In genomic region chr22:39360242-39360641, GRCh38 we compare ENCODE assay signal across 17 cellular contexts. TPM values are rescaled to one million over a fixed set of nuclear protein-coding genes. Genes with fewer than 3 reads are reported as not detected.
DNase-seq lines count a peak whose midpoint lies in the region; ATAC-seq, FAIRE-seq and TF ChIP-seq lines count a peak whose summit lies in the region.
"Had no signal": no experiment of that assay in that cellular context is flagged by ENCODE, and none has a peak within 500 bp of the region (broad histone marks: within the 10 kb centered on the region; RNA-seq: fewer than 3 reads in every experiment).

No MANE protein-coding gene starts in this region.

- no peak for TF ChIP-seq CTCF in bronchial epithelial cell (IDR thresholded peaks at IDR 0.05; ENCODE audit: insufficient read depth, low read length, severe bottlenecking)
- no peak for TF ChIP-seq CTCF in neural progenitor cell (IDR thresholded peaks at IDR 0.05)
- no peak for TF ChIP-seq CTCF in CD8-positive, alpha-beta T cell (IDR thresholded peaks at IDR 0.05)

- peak overlapping the region; percentile 16 for H3K27ac Mint-ChIP-seq in neural progenitor cell
- H3K27ac Mint-ChIP-seq in CD8-positive, alpha-beta T cell, result no peak overlapping the region
- H3K27ac Mint-ChIP-seq: GM23338 had no signal

- H3K36me3 ChIP-seq in BLaER1, result peaks cover 40% of the 10 kb centered on the region
- no peaks in the 10 kb centered on the region for H3K36me3 ChIP-seq in HUES48 (ENCODE audit: control insufficient read depth, insufficient read depth, low read length)
- H3K36me3 ChIP-seq in bronchial epithelial cell (ENCODE audit: control insufficient read depth, insufficient read depth, low read length), result no peaks in the 10 kb centered on the region
- H3K36me3 ChIP-seq in neural progenitor cell, result no peaks in the 10 kb centered on the region
- H3K36me3 ChIP-seq in CD8-positive, alpha-beta T cell (ENCODE audit: insufficient read depth, low read length), result no peaks in the 10 kb centered on the region
- H3K36me3 ChIP-seq: MG63 had no signal

- intact Hi-C loops in CD8-positive, alpha-beta T cell (cut with DNase I, micrococcal nuclease), result no loop called here

- H3K27ac ChIP-seq in BLaER1 (peak overlapping the region; percentile 88), HUES48 (ENCODE audit: low read depth, low read length) (peak overlapping the region; percentile 71), neural progenitor cell (no peak overlapping the region)
- H3K27ac ChIP-seq in CD8-positive, alpha-beta T cell (ENCODE audit: low read depth, low read length), result no peak overlapping the region

- no peaks in the 10 kb centered on the region for H3K9me3 ChIP-seq in BLaER1
- no peaks in the 10 kb centered on the region for H3K9me3 ChIP-seq in HUES48 (ENCODE audit: control insufficient read depth, insufficient read depth, low read length)
- H3K9me3 ChIP-seq in neural progenitor cell (ENCODE audit: low read depth), result no peaks in the 10 kb centered on the region
- H3K9me3 ChIP-seq in CD8-positive, alpha-beta T cell (ENCODE audit: low read length), result no peaks in the 10 kb centered on the region
- H3K9me3 ChIP-seq: MG63 had no signal

- H3K9me3 Mint-ChIP-seq in neural progenitor cell, result no peaks in the 10 kb centered on the region
- H3K9me3 Mint-ChIP-seq in CD8-positive, alpha-beta T cell, result no peaks in the 10 kb centered on the region
- H3K9me3 Mint-ChIP-seq: CD14-positive monocyte, GM23338 had no signal

- H3K4me3 ChIP-seq in BLaER1, result no peak overlapping the region
- H3K4me3 ChIP-seq in HUES48 (ENCODE audit: low read depth, low read length), result no peak overlapping the region
- no peak overlapping the region for H3K4me3 ChIP-seq in bronchial epithelial cell (ENCODE audit: low read depth, low read length)
- H3K4me3 ChIP-seq in neural progenitor cell, result no peak overlapping the region
- H3K4me3 ChIP-seq in CD8-positive, alpha-beta T cell (ENCODE audit: low read depth, low read length), result no peak overlapping the region
- H3K4me3 ChIP-seq: GM23338, MG63 had no signal

- H3K36me3 Mint-ChIP-seq in neural progenitor cell, result peaks cover 15% of the 10 kb centered on the region
- no peaks in the 10 kb centered on the region for H3K36me3 Mint-ChIP-seq in CD8-positive, alpha-beta T cell

- peak overlapping the region; percentile 35; the same call in 1 of the 2 replicates for H3K9ac ChIP-seq in BLaER1
- no peak overlapping the region for H3K9ac ChIP-seq in HUES48 (ENCODE audit: low read depth, low read length)
- no peak overlapping the region for H3K9ac ChIP-seq in neural progenitor cell

- H3K4me1 Mint-ChIP-seq in neural progenitor cell, result peaks cover 37% of the 10 kb centered on the region
- H3K4me1 Mint-ChIP-seq in CD8-positive, alpha-beta T cell (ENCODE audit: low read depth), result no peaks in the 10 kb centered on the region

- H3K79me2 ChIP-seq in neural progenitor cell (ENCODE audit: low read depth), result no peaks in the 10 kb centered on the region

- no peaks in the 10 kb centered on the region for H3K27me3 ChIP-seq in BLaER1
- no peaks in the 10 kb centered on the region for H3K27me3 ChIP-seq in HUES48 (ENCODE audit: control insufficient read depth, insufficient read depth, low read length)
- no peaks in the 10 kb centered on the region for H3K27me3 ChIP-seq in bronchial epithelial cell (ENCODE audit: control insufficient read depth, insufficient read depth, low read length)
- no peaks in the 10 kb centered on the region for H3K27me3 ChIP-seq in neural progenitor cell
- no peaks in the 10 kb centered on the region for H3K27me3 ChIP-seq in CD8-positive, alpha-beta T cell (ENCODE audit: insufficient read depth, low read length)
- H3K27me3 ChIP-seq: MG63 had no signal

- peaks cover 91% of the 10 kb centered on the region for H3K4me1 ChIP-seq in BLaER1
- peaks cover 28% of the 10 kb centered on the region for H3K4me1 ChIP-seq in HUES48 (ENCODE audit: control insufficient read depth, insufficient read depth, low read length)
- peaks cover 13% of the 10 kb centered on the region for H3K4me1 ChIP-seq in neural progenitor cell
- H3K4me1 ChIP-seq in CD8-positive, alpha-beta T cell (ENCODE audit: insufficient read depth, low read length), result no peaks in the 10 kb centered on the region

- no peak for ATAC-seq in CD8-positive, alpha-beta T cell
- no peak for ATAC-seq in GM19463 (IDR thresholded peaks at IDR 0.05; ENCODE audit: unreplicated experiment)
- ATAC-seq: HepG2 had no signal

- POLR2A ChIA-PET in CD8-positive, alpha-beta T cell (lab: Charles Lee), result no interaction called here

- no peak for DNase-seq in bronchial epithelial cell (ENCODE audit: low read depth)
- no peak for DNase-seq in neural progenitor cell (ENCODE audit: low spot score)
- DNase-seq in CD8-positive, alpha-beta T cell, result no peak
- DNase-seq in activated T-cell treated with anti-CD3 and anti-CD28 coated beads for 4 hours, result no peak
- DNase-seq in UCSD-AML1 (lab: John Stamatoyannopoulos, UW; ENCODE audit: unreplicated experiment), result no peak
- DNase-seq: DND-41, MG63, NCI-H1105, NCI-H345, SHP77 had no signal

- peaks cover 4% of the 10 kb centered on the region for H3K27me3 Mint-ChIP-seq in neural progenitor cell (ENCODE audit: insufficient read depth, low read depth)
- H3K27me3 Mint-ChIP-seq in CD8-positive, alpha-beta T cell (ENCODE audit: low read depth), result no peaks in the 10 kb centered on the region

- no peak overlapping the region for H2AFZ ChIP-seq in neural progenitor cell (replicated peaks)
- H2AFZ ChIP-seq: GM23338 had no signal

- H3K4me2 ChIP-seq in BLaER1 (peak overlapping the region; percentile 86), neural progenitor cell (no peak overlapping the region)
- H3K4me2 ChIP-seq: GM23338 had no signal

- H3F3A ChIP-seq in neural progenitor cell (ENCODE audit: low read depth), result peaks cover 11% of the 10 kb centered on the region

- H3K4me3 Mint-ChIP-seq in neural progenitor cell, result no peak overlapping the region
- no peak overlapping the region for H3K4me3 Mint-ChIP-seq in CD8-positive, alpha-beta T cell
- H3K4me3 Mint-ChIP-seq: CD14-positive monocyte, GM23338 had no signal

- peaks cover 74% of the 10 kb centered on the region for H4K20me1 ChIP-seq in BLaER1
- H4K20me1 ChIP-seq in neural progenitor cell (ENCODE audit: low read depth), result peaks cover 38% of the 10 kb centered on the region

- peak; percentile 83 for FAIRE-seq in bronchial epithelial cell (lab: Jason Lieb, UNC)
- FAIRE-seq: A204.1, HepG2 had no signal

- CTCF ChIA-PET in CD8-positive, alpha-beta T cell (lab: Charles Lee), result no interaction called here

RNA-seq across cellular contexts. Expression of gene SYNGR1, which starts 10.5 kb away (rescaled TPM):
- total RNA-seq in bronchial epithelial cell (0.26 and 2.0 TPM in 2 replicates), neural progenitor cell (ENCODE audit: low replicate concordance) (11.0 and 26.9 TPM in 2 replicates)
- total RNA-seq in CD8-positive, alpha-beta T cell, result 1 to 10 TPM; 1.9 to 2.6 TPM

RNA-seq across cellular contexts. Expression of gene TAB1, which starts 39.3 kb away (rescaled TPM):
- total RNA-seq in bronchial epithelial cell, result 7.9 and 8.2 TPM in 2 replicates
- total RNA-seq in neural progenitor cell (ENCODE audit: low replicate concordance), result 15.8 and 28.7 TPM in 2 replicates
- total RNA-seq in CD8-positive, alpha-beta T cell, result 10 to 100 TPM; 15.3 to 16.5 TPM

RNA-seq across cellular contexts. Expression of gene RPL3, which starts 40.8 kb away (rescaled TPM):
- 5,727 and 8,485 TPM in 2 replicates for total RNA-seq in bronchial epithelial cell
- 3,021 and 4,709 TPM in 2 replicates for total RNA-seq in neural progenitor cell (ENCODE audit: low replicate concordance)
- 1,000 to 10,000 TPM; 3,777 to 3,874 TPM for total RNA-seq in CD8-positive, alpha-beta T cell

Comparison
In these comparisons a context has a peak if more than half of its experiments do, and no peak if none do; other contexts are left out.
1. H3K27ac ChIP-seq: peak in BLaER1 (single experiment) and HUES48 (single experiment); none in neural progenitor cell (single experiment) and CD8-positive, alpha-beta T cell (single experiment).